Comparison of ENCODE assay signal across 1 cellular context in the genomic region with DNA sequence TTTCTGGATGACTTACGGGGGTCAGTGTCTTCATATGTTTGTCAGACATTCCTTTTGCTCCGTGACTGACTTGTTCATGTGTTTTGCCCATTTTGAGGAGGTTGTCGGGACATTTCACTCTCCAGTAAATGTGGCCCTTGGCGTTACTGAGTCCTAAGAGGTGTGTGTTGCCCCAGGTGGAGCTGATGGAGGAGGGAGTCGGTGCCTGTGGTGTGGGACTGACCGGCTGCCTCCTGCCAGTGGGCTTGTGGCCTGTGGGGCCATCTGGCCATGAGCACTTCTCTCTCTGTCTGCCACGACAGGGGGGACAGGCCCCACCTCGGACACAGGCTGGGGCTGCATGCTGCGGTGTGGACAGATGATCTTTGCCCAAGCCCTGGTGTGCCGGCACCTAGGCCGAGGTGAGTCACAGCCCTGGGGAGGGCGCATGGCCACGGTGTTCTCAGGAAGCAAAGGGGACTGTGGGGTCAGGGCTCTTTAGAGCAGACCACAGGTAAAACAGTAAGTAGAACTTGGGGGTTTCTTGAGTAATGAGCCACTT.
A peak's percentile ranks its signal among the peaks of the same experiment; 100 is the strongest.
TF ChIP-seq lines count a peak whose summit lies in the region.

No MANE protein-coding gene starts in this region.

TF ChIP-seq in HepG2, 621 proteins besides CTCF, POLR2A, EP300 and RAD21 (continued from another document and continues in another):
- TF ChIP-seq, protein P1, sequence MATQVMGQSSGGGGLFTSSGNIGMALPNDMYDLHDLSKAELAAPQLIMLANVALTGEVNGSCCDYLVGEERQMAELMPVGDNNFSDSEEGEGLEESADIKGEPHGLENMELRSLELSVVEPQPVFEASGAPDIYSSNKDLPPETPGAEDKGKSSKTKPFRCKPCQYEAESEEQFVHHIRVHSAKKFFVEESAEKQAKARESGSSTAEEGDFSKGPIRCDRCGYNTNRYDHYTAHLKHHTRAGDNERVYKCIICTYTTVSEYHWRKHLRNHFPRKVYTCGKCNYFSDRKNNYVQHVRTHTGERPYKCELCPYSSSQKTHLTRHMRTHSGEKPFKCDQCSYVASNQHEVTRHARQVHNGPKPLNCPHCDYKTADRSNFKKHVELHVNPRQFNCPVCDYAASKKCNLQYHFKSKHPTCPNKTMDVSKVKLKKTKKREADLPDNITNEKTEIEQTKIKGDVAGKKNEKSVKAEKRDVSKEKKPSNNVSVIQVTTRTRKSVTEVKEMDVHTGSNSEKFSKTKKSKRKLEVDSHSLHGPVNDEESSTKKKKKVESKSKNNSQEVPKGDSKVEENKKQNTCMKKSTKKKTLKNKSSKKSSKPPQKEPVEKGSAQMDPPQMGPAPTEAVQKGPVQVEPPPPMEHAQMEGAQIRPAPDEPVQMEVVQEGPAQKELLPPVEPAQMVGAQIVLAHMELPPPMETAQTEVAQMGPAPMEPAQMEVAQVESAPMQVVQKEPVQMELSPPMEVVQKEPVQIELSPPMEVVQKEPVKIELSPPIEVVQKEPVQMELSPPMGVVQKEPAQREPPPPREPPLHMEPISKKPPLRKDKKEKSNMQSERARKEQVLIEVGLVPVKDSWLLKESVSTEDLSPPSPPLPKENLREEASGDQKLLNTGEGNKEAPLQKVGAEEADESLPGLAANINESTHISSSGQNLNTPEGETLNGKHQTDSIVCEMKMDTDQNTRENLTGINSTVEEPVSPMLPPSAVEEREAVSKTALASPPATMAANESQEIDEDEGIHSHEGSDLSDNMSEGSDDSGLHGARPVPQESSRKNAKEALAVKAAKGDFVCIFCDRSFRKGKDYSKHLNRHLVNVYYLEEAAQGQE (IDR thresholded peaks at IDR 0.05; ENCODE audit: borderline replicate concordance in 1 of 2, low read depth in 1 of 2, low read length in 2 of 2), result no peak
- TF ChIP-seq, protein P2, sequence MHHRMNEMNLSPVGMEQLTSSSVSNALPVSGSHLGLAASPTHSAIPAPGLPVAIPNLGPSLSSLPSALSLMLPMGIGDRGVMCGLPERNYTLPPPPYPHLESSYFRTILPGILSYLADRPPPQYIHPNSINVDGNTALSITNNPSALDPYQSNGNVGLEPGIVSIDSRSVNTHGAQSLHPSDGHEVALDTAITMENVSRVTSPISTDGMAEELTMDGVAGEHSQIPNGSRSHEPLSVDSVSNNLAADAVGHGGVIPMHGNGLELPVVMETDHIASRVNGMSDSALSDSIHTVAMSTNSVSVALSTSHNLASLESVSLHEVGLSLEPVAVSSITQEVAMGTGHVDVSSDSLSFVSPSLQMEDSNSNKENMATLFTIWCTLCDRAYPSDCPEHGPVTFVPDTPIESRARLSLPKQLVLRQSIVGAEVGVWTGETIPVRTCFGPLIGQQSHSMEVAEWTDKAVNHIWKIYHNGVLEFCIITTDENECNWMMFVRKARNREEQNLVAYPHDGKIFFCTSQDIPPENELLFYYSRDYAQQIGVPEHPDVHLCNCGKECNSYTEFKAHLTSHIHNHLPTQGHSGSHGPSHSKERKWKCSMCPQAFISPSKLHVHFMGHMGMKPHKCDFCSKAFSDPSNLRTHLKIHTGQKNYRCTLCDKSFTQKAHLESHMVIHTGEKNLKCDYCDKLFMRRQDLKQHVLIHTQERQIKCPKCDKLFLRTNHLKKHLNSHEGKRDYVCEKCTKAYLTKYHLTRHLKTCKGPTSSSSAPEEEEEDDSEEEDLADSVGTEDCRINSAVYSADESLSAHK (CRISPR knock-in tag; IDR thresholded peaks at IDR 0.05; ENCODE audit: borderline replicate concordance), result no peak
- TF ChIP-seq HHEX (CRISPR knock-in tag; IDR thresholded peaks at IDR 0.05) (no peak), ZC3H4 (CRISPR knock-in tag; IDR thresholded peaks at IDR 0.05; ENCODE audit: borderline replicate concordance) (no peak), IKZF1 (IDR thresholded peaks at IDR 0.05) (no peak), ZNF20 (CRISPR knock-in tag; IDR thresholded peaks at IDR 0.05) (no peak), ZNF431 (CRISPR knock-in tag; IDR thresholded peaks at IDR 0.05; ENCODE audit: borderline replicate concordance, low read depth) (0 out of 2 replicates have a peak, but pooled peaks have one; percentile 17), CCDC6 (CRISPR knock-in tag; IDR thresholded peaks at IDR 0.05) (no peak), HNRNPLL (IDR thresholded peaks at IDR 0.05; ENCODE audit: low read depth, low read length, poor library complexity, severe bottlenecking) (peak; percentile 24), ZNF547 (CRISPR knock-in tag; IDR thresholded peaks at IDR 0.05) (no peak), CAMTA2 (CRISPR knock-in tag; IDR thresholded peaks at IDR 0.05; ENCODE audit: borderline replicate concordance) (no peak), ZNF446 (CRISPR knock-in tag; IDR thresholded peaks at IDR 0.05) (no peak), ZKSCAN1 (IDR thresholded peaks at IDR 0.05; ENCODE audit: low read length) (no peak), ZNF160 (CRISPR knock-in tag; IDR thresholded peaks at IDR 0.05) (no peak)
- TF ChIP-seq, protein P3, sequence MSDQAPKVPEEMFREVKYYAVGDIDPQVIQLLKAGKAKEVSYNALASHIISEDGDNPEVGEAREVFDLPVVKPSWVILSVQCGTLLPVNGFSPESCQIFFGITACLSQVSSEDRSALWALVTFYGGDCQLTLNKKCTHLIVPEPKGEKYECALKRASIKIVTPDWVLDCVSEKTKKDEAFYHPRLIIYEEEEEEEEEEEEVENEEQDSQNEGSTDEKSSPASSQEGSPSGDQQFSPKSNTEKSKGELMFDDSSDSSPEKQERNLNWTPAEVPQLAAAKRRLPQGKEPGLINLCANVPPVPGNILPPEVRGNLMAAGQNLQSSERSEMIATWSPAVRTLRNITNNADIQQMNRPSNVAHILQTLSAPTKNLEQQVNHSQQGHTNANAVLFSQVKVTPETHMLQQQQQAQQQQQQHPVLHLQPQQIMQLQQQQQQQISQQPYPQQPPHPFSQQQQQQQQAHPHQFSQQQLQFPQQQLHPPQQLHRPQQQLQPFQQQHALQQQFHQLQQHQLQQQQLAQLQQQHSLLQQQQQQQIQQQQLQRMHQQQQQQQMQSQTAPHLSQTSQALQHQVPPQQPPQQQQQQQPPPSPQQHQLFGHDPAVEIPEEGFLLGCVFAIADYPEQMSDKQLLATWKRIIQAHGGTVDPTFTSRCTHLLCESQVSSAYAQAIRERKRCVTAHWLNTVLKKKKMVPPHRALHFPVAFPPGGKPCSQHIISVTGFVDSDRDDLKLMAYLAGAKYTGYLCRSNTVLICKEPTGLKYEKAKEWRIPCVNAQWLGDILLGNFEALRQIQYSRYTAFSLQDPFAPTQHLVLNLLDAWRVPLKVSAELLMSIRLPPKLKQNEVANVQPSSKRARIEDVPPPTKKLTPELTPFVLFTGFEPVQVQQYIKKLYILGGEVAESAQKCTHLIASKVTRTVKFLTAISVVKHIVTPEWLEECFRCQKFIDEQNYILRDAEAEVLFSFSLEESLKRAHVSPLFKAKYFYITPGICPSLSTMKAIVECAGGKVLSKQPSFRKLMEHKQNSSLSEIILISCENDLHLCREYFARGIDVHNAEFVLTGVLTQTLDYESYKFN (CRISPR knock-in tag; conservative IDR thresholded peaks at IDR 0.05), result peak; percentile 94
- TF ChIP-seq, protein P4, sequence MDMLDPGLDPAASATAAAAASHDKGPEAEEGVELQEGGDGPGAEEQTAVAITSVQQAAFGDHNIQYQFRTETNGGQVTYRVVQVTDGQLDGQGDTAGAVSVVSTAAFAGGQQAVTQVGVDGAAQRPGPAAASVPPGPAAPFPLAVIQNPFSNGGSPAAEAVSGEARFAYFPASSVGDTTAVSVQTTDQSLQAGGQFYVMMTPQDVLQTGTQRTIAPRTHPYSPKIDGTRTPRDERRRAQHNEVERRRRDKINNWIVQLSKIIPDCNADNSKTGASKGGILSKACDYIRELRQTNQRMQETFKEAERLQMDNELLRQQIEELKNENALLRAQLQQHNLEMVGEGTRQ (IDR thresholded peaks at IDR 0.05; ENCODE audit: low read depth, low read length), result no peak
- TF ChIP-seq, protein P4 (CRISPR knock-in tag; IDR thresholded peaks at IDR 0.05; ENCODE audit: borderline replicate concordance), result no peak
- TF ChIP-seq, protein P5, sequence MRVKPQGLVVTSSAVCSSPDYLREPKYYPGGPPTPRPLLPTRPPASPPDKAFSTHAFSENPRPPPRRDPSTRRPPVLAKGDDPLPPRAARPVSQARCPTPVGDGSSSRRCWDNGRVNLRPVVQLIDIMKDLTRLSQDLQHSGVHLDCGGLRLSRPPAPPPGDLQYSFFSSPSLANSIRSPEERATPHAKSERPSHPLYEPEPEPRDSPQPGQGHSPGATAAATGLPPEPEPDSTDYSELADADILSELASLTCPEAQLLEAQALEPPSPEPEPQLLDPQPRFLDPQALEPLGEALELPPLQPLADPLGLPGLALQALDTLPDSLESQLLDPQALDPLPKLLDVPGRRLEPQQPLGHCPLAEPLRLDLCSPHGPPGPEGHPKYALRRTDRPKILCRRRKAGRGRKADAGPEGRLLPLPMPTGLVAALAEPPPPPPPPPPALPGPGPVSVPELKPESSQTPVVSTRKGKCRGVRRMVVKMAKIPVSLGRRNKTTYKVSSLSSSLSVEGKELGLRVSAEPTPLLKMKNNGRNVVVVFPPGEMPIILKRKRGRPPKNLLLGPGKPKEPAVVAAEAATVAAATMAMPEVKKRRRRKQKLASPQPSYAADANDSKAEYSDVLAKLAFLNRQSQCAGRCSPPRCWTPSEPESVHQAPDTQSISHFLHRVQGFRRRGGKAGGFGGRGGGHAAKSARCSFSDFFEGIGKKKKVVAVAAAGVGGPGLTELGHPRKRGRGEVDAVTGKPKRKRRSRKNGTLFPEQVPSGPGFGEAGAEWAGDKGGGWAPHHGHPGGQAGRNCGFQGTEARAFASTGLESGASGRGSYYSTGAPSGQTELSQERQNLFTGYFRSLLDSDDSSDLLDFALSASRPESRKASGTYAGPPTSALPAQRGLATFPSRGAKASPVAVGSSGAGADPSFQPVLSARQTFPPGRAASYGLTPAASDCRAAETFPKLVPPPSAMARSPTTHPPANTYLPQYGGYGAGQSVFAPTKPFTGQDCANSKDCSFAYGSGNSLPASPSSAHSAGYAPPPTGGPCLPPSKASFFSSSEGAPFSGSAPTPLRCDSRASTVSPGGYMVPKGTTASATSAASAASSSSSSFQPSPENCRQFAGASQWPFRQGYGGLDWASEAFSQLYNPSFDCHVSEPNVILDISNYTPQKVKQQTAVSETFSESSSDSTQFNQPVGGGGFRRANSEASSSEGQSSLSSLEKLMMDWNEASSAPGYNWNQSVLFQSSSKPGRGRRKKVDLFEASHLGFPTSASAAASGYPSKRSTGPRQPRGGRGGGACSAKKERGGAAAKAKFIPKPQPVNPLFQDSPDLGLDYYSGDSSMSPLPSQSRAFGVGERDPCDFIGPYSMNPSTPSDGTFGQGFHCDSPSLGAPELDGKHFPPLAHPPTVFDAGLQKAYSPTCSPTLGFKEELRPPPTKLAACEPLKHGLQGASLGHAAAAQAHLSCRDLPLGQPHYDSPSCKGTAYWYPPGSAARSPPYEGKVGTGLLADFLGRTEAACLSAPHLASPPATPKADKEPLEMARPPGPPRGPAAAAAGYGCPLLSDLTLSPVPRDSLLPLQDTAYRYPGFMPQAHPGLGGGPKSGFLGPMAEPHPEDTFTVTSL (CRISPR knock-in tag; IDR thresholded peaks at IDR 0.05; ENCODE audit: borderline replicate concordance), result peak; percentile 37; the same call in 1 of the 2 replicates
- TF ChIP-seq, protein P6, sequence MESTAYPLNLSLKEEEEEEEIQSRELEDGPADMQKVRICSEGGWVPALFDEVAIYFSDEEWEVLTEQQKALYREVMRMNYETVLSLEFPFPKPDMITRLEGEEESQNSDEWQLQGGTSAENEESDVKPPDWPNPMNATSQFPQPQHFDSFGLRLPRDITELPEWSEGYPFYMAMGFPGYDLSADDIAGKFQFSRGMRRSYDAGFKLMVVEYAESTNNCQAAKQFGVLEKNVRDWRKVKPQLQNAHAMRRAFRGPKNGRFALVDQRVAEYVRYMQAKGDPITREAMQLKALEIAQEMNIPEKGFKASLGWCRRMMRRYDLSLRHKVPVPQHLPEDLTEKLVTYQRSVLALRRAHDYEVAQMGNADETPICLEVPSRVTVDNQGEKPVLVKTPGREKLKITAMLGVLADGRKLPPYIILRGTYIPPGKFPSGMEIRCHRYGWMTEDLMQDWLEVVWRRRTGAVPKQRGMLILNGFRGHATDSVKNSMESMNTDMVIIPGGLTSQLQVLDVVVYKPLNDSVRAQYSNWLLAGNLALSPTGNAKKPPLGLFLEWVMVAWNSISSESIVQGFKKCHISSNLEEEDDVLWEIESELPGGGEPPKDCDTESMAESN (CRISPR knock-in tag; conservative IDR thresholded peaks at IDR 0.05), result peak; percentile 86; the same call in 1 of the 2 replicates
- TF ChIP-seq, protein P7, sequence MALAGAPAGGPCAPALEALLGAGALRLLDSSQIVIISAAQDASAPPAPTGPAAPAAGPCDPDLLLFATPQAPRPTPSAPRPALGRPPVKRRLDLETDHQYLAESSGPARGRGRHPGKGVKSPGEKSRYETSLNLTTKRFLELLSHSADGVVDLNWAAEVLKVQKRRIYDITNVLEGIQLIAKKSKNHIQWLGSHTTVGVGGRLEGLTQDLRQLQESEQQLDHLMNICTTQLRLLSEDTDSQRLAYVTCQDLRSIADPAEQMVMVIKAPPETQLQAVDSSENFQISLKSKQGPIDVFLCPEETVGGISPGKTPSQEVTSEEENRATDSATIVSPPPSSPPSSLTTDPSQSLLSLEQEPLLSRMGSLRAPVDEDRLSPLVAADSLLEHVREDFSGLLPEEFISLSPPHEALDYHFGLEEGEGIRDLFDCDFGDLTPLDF (CRISPR knock-in tag; IDR thresholded peaks at IDR 0.05), result no peak
- TF ChIP-seq, protein P8, sequence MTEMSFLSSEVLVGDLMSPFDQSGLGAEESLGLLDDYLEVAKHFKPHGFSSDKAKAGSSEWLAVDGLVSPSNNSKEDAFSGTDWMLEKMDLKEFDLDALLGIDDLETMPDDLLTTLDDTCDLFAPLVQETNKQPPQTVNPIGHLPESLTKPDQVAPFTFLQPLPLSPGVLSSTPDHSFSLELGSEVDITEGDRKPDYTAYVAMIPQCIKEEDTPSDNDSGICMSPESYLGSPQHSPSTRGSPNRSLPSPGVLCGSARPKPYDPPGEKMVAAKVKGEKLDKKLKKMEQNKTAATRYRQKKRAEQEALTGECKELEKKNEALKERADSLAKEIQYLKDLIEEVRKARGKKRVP (CRISPR knock-in tag; IDR thresholded peaks at IDR 0.05), result no peak
- TF ChIP-seq, protein P9, sequence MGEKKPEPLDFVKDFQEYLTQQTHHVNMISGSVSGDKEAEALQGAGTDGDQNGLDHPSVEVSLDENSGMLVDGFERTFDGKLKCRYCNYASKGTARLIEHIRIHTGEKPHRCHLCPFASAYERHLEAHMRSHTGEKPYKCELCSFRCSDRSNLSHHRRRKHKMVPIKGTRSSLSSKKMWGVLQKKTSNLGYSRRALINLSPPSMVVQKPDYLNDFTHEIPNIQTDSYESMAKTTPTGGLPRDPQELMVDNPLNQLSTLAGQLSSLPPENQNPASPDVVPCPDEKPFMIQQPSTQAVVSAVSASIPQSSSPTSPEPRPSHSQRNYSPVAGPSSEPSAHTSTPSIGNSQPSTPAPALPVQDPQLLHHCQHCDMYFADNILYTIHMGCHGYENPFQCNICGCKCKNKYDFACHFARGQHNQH (CRISPR knock-in tag; IDR thresholded peaks at IDR 0.05), result peak; percentile 71
